Comparison of ENCODE assay signal across 8 cellular contexts in the genomic region with DNA sequence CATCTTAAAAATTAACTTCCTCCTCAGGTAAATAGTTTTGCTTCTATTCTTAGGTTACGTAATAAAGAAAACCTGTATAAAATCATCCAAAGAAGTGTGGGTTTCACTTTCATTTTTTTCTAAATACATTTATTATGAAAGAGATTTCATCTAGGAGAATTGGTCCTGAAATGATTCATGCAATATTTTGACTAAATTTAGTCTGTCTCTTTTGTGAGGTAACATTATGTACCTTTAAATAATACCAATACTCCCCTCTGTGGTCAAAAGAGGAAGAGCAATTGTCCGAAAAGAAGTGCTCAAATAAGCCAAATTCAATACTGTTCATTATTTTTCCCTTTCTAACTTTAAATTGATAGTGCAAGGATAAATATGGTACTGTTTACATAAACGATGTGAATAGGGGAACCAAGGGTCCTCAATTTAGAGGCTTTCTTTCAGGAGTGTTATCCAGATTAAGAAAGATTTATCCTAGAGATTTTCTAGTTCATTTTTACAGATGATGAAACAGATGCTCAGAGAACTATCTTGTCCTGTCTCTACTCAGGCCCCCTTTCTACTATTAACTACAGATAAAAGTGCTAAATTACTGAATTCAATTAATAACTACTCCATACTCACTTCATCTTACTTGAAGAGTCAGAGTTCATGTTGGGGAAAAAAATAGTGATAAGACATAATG. TPM values are rescaled to one million over a fixed set of nuclear protein-coding genes. Genes with fewer than 3 reads are reported as not detected.
A peak's percentile ranks its signal among the peaks of the same experiment; 100 is the strongest.
DNase-seq lines count a peak whose midpoint lies in the region; ATAC-seq, FAIRE-seq and TF ChIP-seq lines count a peak whose summit lies in the region.

No MANE protein-coding gene starts in this region.

- H3K4me1 ChIP-seq in ovary (ENCODE audit: insufficient read depth) = no peaks in the 10 kb centered on the region

- intact Hi-C loops in ovary (cut with DNase I) = loop anchor here (5.0 to 10.0 kb wide), 6 partner anchors 132 to 402 kb away; a partner anchor contains a TSS

- DNase-seq in AG09319 (ENCODE audit: extremely low read depth, low read depth) = no peak
- no peak for DNase-seq in GM12891 (ENCODE audit: insufficient read length, low spot score)
- peak; percentile 15 for DNase-seq in RPMI8226
- DNase-seq in fibroblast of gingiva (ENCODE audit: low read depth) = peak; percentile 43
- no peak for DNase-seq in ovary
- DNase-seq in COLO668 (lab: John Stamatoyannopoulos, UW; ENCODE audit: unreplicated experiment) = no peak
- no peak for DNase-seq in activated CD4-positive, alpha-beta T cell treated with anti-CD3 and anti-CD28 coated beads for 48 hours

- peak; percentile 70 for ATAC-seq in HG03378 (IDR thresholded peaks at IDR 0.05; ENCODE audit: unreplicated experiment)

- H3K4me3 ChIP-seq in ovary = no peak overlapping the region

- no peak for TF ChIP-seq POLR2A in GM12891 (IDR thresholded peaks at IDR 0.05; ENCODE audit: low read depth, low read length)
- no peak for TF ChIP-seq POLR2A in ovary (IDR thresholded peaks at IDR 0.05)

- TF ChIP-seq CTCF in AG09319 (IDR thresholded peaks at IDR 0.05; ENCODE audit: low read depth, low read length) (peak; percentile 68), ovary (IDR thresholded peaks at IDR 0.05) (peak; percentile 28 to 75 (median 46))

- no peak for FAIRE-seq in GM12891 (lab: Jason Lieb, UNC)

- no peaks in the 10 kb centered on the region for H3K27me3 ChIP-seq in ovary

- H3K27ac ChIP-seq in ovary = no peak overlapping the region

- TF ChIP-seq EP300 in ovary (IDR thresholded peaks at IDR 0.05) = no peak

- H3K9me3 ChIP-seq in ovary = no peaks in the 10 kb centered on the region

- H3K36me3 ChIP-seq in ovary = no peaks in the 10 kb centered on the region

- 14 to 19% (median 15%) methylated on average over 3 of the region's 3 CpGs for WGBS in ovary, 3 donors

TF ChIP-seq in GM12891, 5 proteins besides CTCF, POLR2A, EP300 and RAD21:
- TF ChIP-seq TAF1 (IDR thresholded peaks at IDR 0.05; ENCODE audit: low read depth, low read length) = no peak
- TF ChIP-seq SPI1 (IDR thresholded peaks at IDR 0.05; ENCODE audit: low read depth, low read length) = peak; percentile 26; the same call in 1 of the 2 replicates
- no peak for TF ChIP-seq POU2F2 (IDR thresholded peaks at IDR 0.05; ENCODE audit: low read depth, low read length)
- TF ChIP-seq PAX5 (IDR thresholded peaks at IDR 0.05; ENCODE audit: insufficient read depth, low read length, severe bottlenecking) = no peak

RNA-seq across cellular contexts. Expression of a gene that starts 26.2 kb away (rescaled TPM):
- polyA plus RNA-seq in GM12891 (2012; ENCODE audit: low read depth, missing spikeins) = not detected
- total RNA-seq in ovary = 10 to 100 TPM in 6 of 7 donors, 1 to 10 TPM in 1; 9.3 to 22.9 (median 15.0) TPM
- 10 to 100 TPM in 1 of 2 donors, 1 to 10 TPM in 1; 9.0 to 15.2 TPM for polyA plus RNA-seq in ovary

RNA-seq across cellular contexts. Expression of a gene that starts 26.4 kb away (rescaled TPM):
- polyA plus RNA-seq in GM12891 (2012; ENCODE audit: low read depth, missing spikeins) = not detected
- total RNA-seq in ovary = 10 to 100 TPM; 21.0 to 56.9 (median 37.0) TPM
- 10 to 100 TPM; 28.8 to 49.2 TPM for polyA plus RNA-seq in ovary

Comparison
In these comparisons a context has a peak if more than half of its experiments do, and no peak if none do; other contexts are left out.
1. DNase-seq: peak in RPMI8226 (single experiment) and fibroblast of gingiva (single experiment); none in AG09319 (single experiment), GM12891 (single experiment), ovary (0 of 5), COLO668 (single experiment) and activated CD4-positive, alpha-beta T cell treated with anti-CD3 and anti-CD28 coated beads for 48 hours (single experiment).